In the genomic region with DNA sequence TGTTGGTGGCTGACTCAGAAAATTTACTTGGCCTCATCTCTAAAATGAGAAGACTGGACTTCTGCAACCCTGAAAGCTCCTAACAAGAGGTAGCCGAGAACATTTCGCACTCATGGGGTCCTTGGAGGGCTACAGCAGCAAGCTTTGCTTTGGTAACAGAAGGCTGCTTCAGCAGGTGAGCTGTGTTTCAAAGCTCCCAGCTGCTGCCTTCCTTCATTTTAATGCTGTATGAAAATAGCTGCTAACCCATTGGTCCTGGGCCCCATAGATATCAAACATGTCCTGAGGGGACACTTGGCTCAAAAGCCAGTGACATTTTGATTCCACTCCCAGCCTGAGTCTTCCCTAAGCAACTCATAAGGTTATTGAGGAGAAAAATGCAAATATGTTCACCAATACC, we compare ENCODE assay signal across 21 cellular contexts. TPM values are rescaled to one million over a fixed set of nuclear protein-coding genes. Genes with fewer than 3 reads are reported as not detected.
DNase-seq lines count a peak whose midpoint lies in the region; ATAC-seq, FAIRE-seq and TF ChIP-seq lines count a peak whose summit lies in the region.
"Had no signal": no experiment of that assay in that cellular context is flagged by ENCODE, and none has a peak within 500 bp of the region (broad histone marks: within the 10 kb centered on the region; RNA-seq: fewer than 3 reads in every experiment).

No MANE protein-coding gene starts in this region.

- intact Hi-C loops in IMR-90 (cut with micrococcal nuclease) = no loop called here

- ATAC-seq in IMR-90 (ENCODE audit: low read depth) (no peak), SK-N-SH treated with all-trans-retinoic acid at 6 μM for 48 hours (no peak; the same call in 2 of the 3 replicates)
- no peak for ATAC-seq in stimulated activated memory B cell treated with anti-CD40 and anti-IgM and Interleukin-4, amounts not matched to agents 10 μg/mL and 1 μg/mL and 100 μg/mL, for 72 hours

- CTCF ChIA-PET in IMR-90 (lab: Yijun Ruan, JAX) = no interaction called here
- CTCF ChIA-PET in H1 (lab: Charles Lee; ENCODE audit: partially characterized antibody) = interaction anchor here (1.5 to 1.7 kb wide), 3 partner anchors 9 to 11 kb away, joined by 3 to 10 read pairs (median 6); no protein-coding TSS in a partner anchor

- POLR2A ChIA-PET in IMR-90 (lab: Charles Lee; ENCODE audit: unreplicated experiment) = interaction anchor here (0.6 kb wide), 1 partner anchor 198 kb away, joined by 3 read pairs; no protein-coding TSS in a partner anchor
- POLR2A ChIA-PET in H1 (lab: Charles Lee; ENCODE audit: partially characterized antibody) = interaction anchor here (1.2 to 1.5 kb wide), 2 partner anchors 9 to 188 kb away, joined by 3 read pairs; no protein-coding TSS in a partner anchor

- H3K14ac ChIP-seq in IMR-90 (replicated peaks; ENCODE audit: low read depth, low read length) (no peak overlapping the region), H1 (ENCODE audit: insufficient read length) (no peak overlapping the region)

- H3K27me3 Mint-ChIP-seq in progenitor cell of endocrine pancreas = no peaks in the 10 kb centered on the region
- no peaks in the 10 kb centered on the region for H3K27me3 Mint-ChIP-seq in stimulated activated memory B cell treated with anti-CD40 and anti-IgM and Interleukin-4, amounts not matched to agents 10 μg/mL and 1 μg/mL and 100 μg/mL, for 72 hours
- H3K27me3 Mint-ChIP-seq: CD4-positive, alpha-beta T cell had no signal

- TF ChIP-seq POLR2A in IMR-90 (IDR thresholded peaks at IDR 0.05; ENCODE audit: low read depth, low read length) (no peak), H1 (IDR thresholded peaks at IDR 0.05; ENCODE audit: control extremely low read depth in 1 of 2, low read depth in 2 of 2, low read length in 2 of 2) (no peak)

- H3K23ac ChIP-seq in IMR-90 (ENCODE audit: low read depth, low read length) = no peak overlapping the region
- no peak overlapping the region for H3K23ac ChIP-seq in H1 (ENCODE audit: insufficient read length)

- no peak overlapping the region for H2BK20ac ChIP-seq in IMR-90 (ENCODE audit: low read depth, low read length)
- H2BK20ac ChIP-seq in H1 (ENCODE audit: low read length) = no peak overlapping the region

- H2AK5ac ChIP-seq in IMR-90 (ENCODE audit: low read depth, low read length) (no peak overlapping the region), H1 (ENCODE audit: low read depth, low read length) (0 out of 2 replicates have a peak overlapping the region, but pooled peaks have one; percentile 24)

- no CpG with 5 or more reads among the region's 2 CpGs for WGBS in IMR-90 (ENCODE audit: extremely low coverage in 2 of 2, insufficient read length in 1 of 2), 2 experiments
- WGBS in H1 (ENCODE audit: extremely low coverage in 1 of 2, insufficient coverage in 1 of 2, insufficient read length in 1 of 2, insufficient replicate concordance in 2 of 2, low coverage in 1 of 2, low lambda C conversion rate in 2 of 2, missing lambda C conversion rate in 1 of 2), 2 experiments = 92% methylated on average over 2 of the region's 2 CpGs; no CpG with 5 or more reads in 1 of the 2 experiments
- 94 to 100% methylated on average over 2 of the region's 2 CpGs for WGBS in GM23248 (ENCODE audit: low coverage in 1 of 2, low lambda C conversion rate in 2 of 2, missing lambda C conversion rate in 2 of 2), 2 experiments

- no peak for FAIRE-seq in H1 (lab: Jason Lieb, UNC)
- FAIRE-seq: A549, GM12891, GM18507 had no signal

- H4K8ac ChIP-seq in IMR-90 (ENCODE audit: low read depth in 2 of 2, low read length in 2 of 2) (no peak overlapping the region), H1 (ENCODE audit: extremely low read depth, insufficient read depth, low read length) (no peak overlapping the region)

- H3K23me2 ChIP-seq in H1 (ENCODE audit: low read depth, low read length) = no peaks in the 10 kb centered on the region

- H3K4me3 ChIP-seq in IMR-90 (ENCODE audit: insufficient read depth, low read depth, low read length) (no peak overlapping the region), H1 (ENCODE audit: extremely low read depth in 1 of 4, insufficient read depth in 2 of 4, low read depth in 3 of 4, low read length in 4 of 4) (no peak overlapping the region), GM23248 (no peak overlapping the region)
- H3K4me3 ChIP-seq: A549; BLaER1 treated with 17β-estradiol and CSF1 and Interleukin-3, amounts not matched to agents 10 nM and 100 nM had no signal

- H2AK9ac ChIP-seq in IMR-90 (replicated peaks; ENCODE audit: low read depth, low read length, poor library complexity) = no peak overlapping the region

- H3K27ac Mint-ChIP-seq in progenitor cell of endocrine pancreas = peak overlapping the region; percentile 37
- no peak overlapping the region for H3K27ac Mint-ChIP-seq in stimulated activated memory B cell treated with anti-CD40 and anti-IgM and Interleukin-4, amounts not matched to agents 10 μg/mL and 1 μg/mL and 100 μg/mL, for 72 hours
- H3K27ac Mint-ChIP-seq: CD4-positive, alpha-beta T cell; CD8-positive, alpha-beta memory T cell; H9 had no signal

- dilution Hi-C loops in IMR-90 (cut with HindIII; ENCODE audit: low sequenced_read_pairs, unreplicated experiment) = no loop called here

- H2BK5ac ChIP-seq in IMR-90 (ENCODE audit: low read depth, low read length, poor library complexity, severe bottlenecking) (no peak overlapping the region), H1 (ENCODE audit: low read depth, low read length) (no peak overlapping the region)

- H3K27ac ChIP-seq in IMR-90 (ENCODE audit: insufficient read depth, low read length) = no peak overlapping the region
- no peak overlapping the region for H3K27ac ChIP-seq in H1 (ENCODE audit: low read depth, low read length)
- no peak overlapping the region for H3K27ac ChIP-seq in GM23248
- H3K27ac ChIP-seq: A549; BLaER1 treated with 17β-estradiol and CSF1 and Interleukin-3, amounts not matched to agents 10 nM and 100 nM had no signal

- H3K4me1 ChIP-seq in IMR-90 (ENCODE audit: control insufficient read depth, insufficient read depth, low read length) (no peaks in the 10 kb centered on the region), H1 (replicated peaks in 1 of 4; ENCODE audit: control insufficient read depth in 3 of 4, insufficient read depth in 4 of 4, low read length in 3 of 4) (no peaks in the 10 kb centered on the region), GM23248 (ENCODE audit: insufficient read depth) (no peaks in the 10 kb centered on the region)
- H3K4me1 ChIP-seq: A549, BE2C had no signal

- H3K9me2 ChIP-seq in GM23248 (ENCODE audit: insufficient read depth) = no peaks in the 10 kb centered on the region

- no TSS peak for BruUV-seq in IMR-90 (replicated peaks; lab: Mats Ljungman, UMichigan)

- no peaks in the 10 kb centered on the region for H3F3A ChIP-seq in GM23248 (ENCODE audit: insufficient read depth)

- no peak overlapping the region for H3K4me3 Mint-ChIP-seq in progenitor cell of endocrine pancreas (ENCODE audit: low read depth)
- no peak overlapping the region for H3K4me3 Mint-ChIP-seq in stimulated activated memory B cell treated with anti-CD40 and anti-IgM and Interleukin-4, amounts not matched to agents 10 μg/mL and 1 μg/mL and 100 μg/mL, for 72 hours
- H3K4me3 Mint-ChIP-seq: CD14-positive monocyte; CD4-positive, alpha-beta T cell; CD8-positive, alpha-beta memory T cell; H9 had no signal

- H3K4ac ChIP-seq in IMR-90 (ENCODE audit: low read depth, low read length) (no peak overlapping the region), H1 (replicated peaks; ENCODE audit: insufficient read length, low read depth, low read length) (no peak overlapping the region)

- H3K36me3 ChIP-seq in IMR-90 (ENCODE audit: control insufficient read depth, insufficient read depth, low read length) = no peaks in the 10 kb centered on the region
- H3K36me3 ChIP-seq in H1 (ENCODE audit: control insufficient read depth in 2 of 4, insufficient read depth in 4 of 4, low read length in 3 of 4) = no peaks in the 10 kb centered on the region
- no peaks in the 10 kb centered on the region for H3K36me3 ChIP-seq in GM23248 (ENCODE audit: low read depth)
- H3K36me3 ChIP-seq: BE2C; BLaER1 treated with 17β-estradiol and CSF1 and Interleukin-3, amounts not matched to agents 10 nM and 100 nM had no signal

- TF ChIP-seq EP300 in H1 (IDR thresholded peaks at IDR 0.05; ENCODE audit: borderline replicate concordance in 1 of 2, low read depth in 2 of 2, low read length in 2 of 2) = no peak

- in situ Hi-C loops in IMR-90 (cut with MboI; ENCODE audit: low sequenced_read_pairs) = no loop called here
- in situ Hi-C loops in GM23248 (cut with MboI) = no loop called here

- DNase-seq in IMR-90 (no peak), H1 (ENCODE audit: low read depth in 1 of 2, low spot score in 2 of 2) (no peak), progenitor cell of endocrine pancreas (ENCODE audit: low spot score, unreplicated experiment) (no peak), GM23248 (no peak)
- DNase-seq: 8988T; ACHN; AML-193; BE2C; CD4-positive, alpha-beta T cell; CD8-positive, alpha-beta memory T cell; DMS53; DMS79 treated with DMSO at 0.1 percent for 48 hours; GF-D8; H9 had no signal

- H2BK12ac ChIP-seq in H1 (ENCODE audit: low read depth, low read length) = no peak overlapping the region

- H3K9me1 ChIP-seq in IMR-90 (ENCODE audit: insufficient read depth, low read length) = no peaks in the 10 kb centered on the region

- H4K5ac ChIP-seq in IMR-90 (ENCODE audit: low read depth, low read length) (no peak overlapping the region), H1 (ENCODE audit: insufficient read length, low read depth, low read length) (no peak overlapping the region)

- no peaks in the 10 kb centered on the region for H3K9me3 Mint-ChIP-seq in progenitor cell of endocrine pancreas (ENCODE audit: low read depth)
- no peaks in the 10 kb centered on the region for H3K9me3 Mint-ChIP-seq in stimulated activated memory B cell treated with anti-CD40 and anti-IgM and Interleukin-4, amounts not matched to agents 10 μg/mL and 1 μg/mL and 100 μg/mL, for 72 hours
- H3K9me3 Mint-ChIP-seq: CD4-positive, alpha-beta T cell; H9 had no signal

- H3K4me2 ChIP-seq in IMR-90 (ENCODE audit: low read depth, low read length) = no peak overlapping the region
- no peak overlapping the region for H3K4me2 ChIP-seq in H1 (ENCODE audit: insufficient read depth in 1 of 2, low read depth in 2 of 2, low read length in 2 of 2)
- H3K4me2 ChIP-seq in GM23248 (ENCODE audit: unreplicated experiment) = no peak overlapping the region
- H3K4me2 ChIP-seq: A549; BLaER1 treated with 17β-estradiol and CSF1 and Interleukin-3, amounts not matched to agents 10 nM and 100 nM had no signal

- H2BK15ac ChIP-seq in IMR-90 (ENCODE audit: low read depth, low read length) = no peak overlapping the region
- no peak overlapping the region for H2BK15ac ChIP-seq in H1 (ENCODE audit: low read length)

- no peak overlapping the region for H3K18ac ChIP-seq in IMR-90 (ENCODE audit: low read depth, low read length)
- H3K18ac ChIP-seq in H1 (ENCODE audit: extremely low read depth, low read length) = no peak overlapping the region; the same call in 1 of the 2 replicates

- H4K91ac ChIP-seq in IMR-90 (ENCODE audit: insufficient read depth, low read depth, low read length) (no peak overlapping the region), H1 (replicated peaks; ENCODE audit: insufficient read length, low read length) (no peak overlapping the region)

- H3K9me3 ChIP-seq in IMR-90 (ENCODE audit: control insufficient read depth, insufficient read depth, low read length) = no peaks in the 10 kb centered on the region
- H3K9me3 ChIP-seq in H1 (ENCODE audit: insufficient read depth in 2 of 2, low read depth in 1 of 2, low read length in 1 of 2) = no peaks in the 10 kb centered on the region
- no peaks in the 10 kb centered on the region for H3K9me3 ChIP-seq in GM23248 (ENCODE audit: low read depth)
- H3K9me3 ChIP-seq: A549, BE2C had no signal

- no peak overlapping the region for H2BK120ac ChIP-seq in IMR-90 (ENCODE audit: low read depth, low read length)
- no peak overlapping the region for H2BK120ac ChIP-seq in H1 (replicated peaks; ENCODE audit: low read depth, low read length)

- no peak overlapping the region for H3K9ac ChIP-seq in IMR-90 (ENCODE audit: low read depth, low read length)
- no peak overlapping the region for H3K9ac ChIP-seq in H1 (replicated peaks in 1 of 4; ENCODE audit: extremely low read depth in 1 of 4, low read depth in 3 of 4, low read length in 3 of 4)
- H3K9ac ChIP-seq in GM23248 = no peak overlapping the region
- H3K9ac ChIP-seq: BLaER1 treated with 17β-estradiol and CSF1 and Interleukin-3, amounts not matched to agents 10 nM and 100 nM had no signal

- H4K20me1 ChIP-seq in IMR-90 (ENCODE audit: insufficient read depth, low read length) = no peaks in the 10 kb centered on the region
- no peaks in the 10 kb centered on the region for H4K20me1 ChIP-seq in H1 (replicated peaks in 1 of 2; ENCODE audit: control insufficient read depth in 1 of 2, insufficient read depth in 2 of 2, low read length in 2 of 2)
- no peaks in the 10 kb centered on the region for H4K20me1 ChIP-seq in GM23248 (ENCODE audit: insufficient read depth)
- H4K20me1 ChIP-seq: BLaER1 treated with 17β-estradiol and CSF1 and Interleukin-3, amounts not matched to agents 10 nM and 100 nM had no signal

- H2AFZ ChIP-seq in IMR-90 (replicated peaks; ENCODE audit: low read length, poor library complexity) (peak overlapping the region; percentile 26), H1 (ENCODE audit: low read length) (no peak overlapping the region), GM23248 (no peak overlapping the region)

- H3K36me3 Mint-ChIP-seq in progenitor cell of endocrine pancreas (ENCODE audit: insufficient read depth) = no peaks in the 10 kb centered on the region
- no peaks in the 10 kb centered on the region for H3K36me3 Mint-ChIP-seq in stimulated activated memory B cell treated with anti-CD40 and anti-IgM and Interleukin-4, amounts not matched to agents 10 μg/mL and 1 μg/mL and 100 μg/mL, for 72 hours
- H3K36me3 Mint-ChIP-seq: CD14-positive monocyte; CD8-positive, alpha-beta memory T cell had no signal

- TF ChIP-seq CTCF in IMR-90 (conservative IDR thresholded peaks at IDR 0.05; ENCODE audit: low read depth, low read length) (no peak), H1 (IDR thresholded peaks at IDR 0.05; ENCODE audit: control extremely low read depth in 1 of 3, insufficient read depth in 1 of 3, low read depth in 1 of 3, low read length in 3 of 3) (no peak), progenitor cell of endocrine pancreas (IDR thresholded peaks at IDR 0.05; ENCODE audit: unreplicated experiment) (no peak)

- no peak overlapping the region for H3K56ac ChIP-seq in IMR-90 (ENCODE audit: extremely low read depth, insufficient read depth, low read length)
- H3K56ac ChIP-seq in H1 (replicated peaks; ENCODE audit: insufficient read length, low read depth, low read length) = no peak overlapping the region

- H3K4me1 Mint-ChIP-seq in progenitor cell of endocrine pancreas (ENCODE audit: low read depth) = no peaks in the 10 kb centered on the region
- no peaks in the 10 kb centered on the region for H3K4me1 Mint-ChIP-seq in stimulated activated memory B cell treated with anti-CD40 and anti-IgM and Interleukin-4, amounts not matched to agents 10 μg/mL and 1 μg/mL and 100 μg/mL, for 72 hours

- no peaks in the 10 kb centered on the region for H3K79me2 ChIP-seq in H1 (ENCODE audit: control insufficient read depth in 1 of 2, insufficient read depth in 2 of 2, low read length in 2 of 2)
- H3K79me2 ChIP-seq in GM23248 (ENCODE audit: insufficient read depth) = no peaks in the 10 kb centered on the region

- H3K27me3 ChIP-seq in IMR-90 (ENCODE audit: control insufficient read depth, insufficient read depth, low read length) (no peaks in the 10 kb centered on the region), H1 (replicated peaks in 1 of 4; ENCODE audit: control insufficient read depth in 3 of 4, extremely low read depth in 1 of 4, insufficient read depth in 3 of 4, low read length in 3 of 4) (no peaks in the 10 kb centered on the region), GM23248 (replicated peaks; ENCODE audit: insufficient read depth) (no peaks in the 10 kb centered on the region)
- H3K27me3 ChIP-seq: BE2C; BLaER1 treated with 17β-estradiol and CSF1 and Interleukin-3, amounts not matched to agents 10 nM and 100 nM had no signal

- no peaks in the 10 kb centered on the region for H3K79me1 ChIP-seq in IMR-90 (ENCODE audit: low read depth in 1 of 2, low read length in 2 of 2)
- H3K79me1 ChIP-seq in H1 (ENCODE audit: low read depth, low read length) = no peaks in the 10 kb centered on the region

- TF ChIP-seq RAD21 in IMR-90 (IDR thresholded peaks at IDR 0.05; ENCODE audit: low read length) (no peak), H1 (IDR thresholded peaks at IDR 0.05 in 1 of 2, conservative IDR thresholded peaks at IDR 0.05 in 1 of 2; ENCODE audit: low read depth in 2 of 2, low read length in 2 of 2) (no peak)

RNA-seq across cellular contexts. Expression of a gene that starts 14.3 kb away (rescaled TPM):
- total RNA-seq in IMR-90 (2012; rRNA removed) (30.5 and 47.8 TPM in 2 replicates), progenitor cell of endocrine pancreas (47.2 and 50.4 TPM in 2 replicates)
- polyA plus RNA-seq in IMR-90 (2012; rRNA removed) (36.0 and 54.4 TPM in 2 replicates), H1 (2011; rRNA removed) (72.5 and 73.5 TPM in 2 replicates), GM23248 (2016; fragmentation: Nextera tagmentation; extraction: Ambion mirVana) (135 and 136 TPM in 2 replicates)
- polyA plus RNA-seq in IMR-90 (2012; cell fraction: cytosol; rRNA removed) = 95.4 and 113 TPM in 2 replicates
- 33.6 and 35.6 TPM in 2 replicates for polyA plus RNA-seq in IMR-90 (2012; cell fraction: nucleus; rRNA removed; ENCODE audit: low replicate concordance)
- 84.0 and 86.8 TPM in 2 replicates for total RNA-seq in H1 (2021; fragmentation: NEBNext Ultra II Directional; extraction: Animal tissue kit (Norgen Biotek cat#: 25700))
- 70.0 TPM for polyA plus RNA-seq in H1 (2011; cell fraction: cytosol; rRNA removed)
- 43.4 TPM for polyA plus RNA-seq in H1 (2011; cell fraction: nucleus; rRNA removed)
- polyA plus RNA-seq in H1 (2012, experiment 1 of 2) = 67.3 to 74.4 TPM (median 68.6 TPM) in 4 replicates
- 19.9 TPM for polyA plus RNA-seq in H1 (2012, experiment 2 of 2)
- polyA plus RNA-seq in H1 (2013, experiment 1 of 2) = 63.5 TPM
- 67.7 TPM for polyA plus RNA-seq in H1 (2013, experiment 2 of 2)
- 19.5 and 25.0 TPM in 2 replicates for polyA minus RNA-seq in H1 (2011; rRNA and poly(A)+ RNA removed)
- polyA minus RNA-seq in H1 (2011; cell fraction: cytosol; rRNA and poly(A)+ RNA removed) = 26.3 TPM
- polyA minus RNA-seq in H1 (2011; cell fraction: nucleus; rRNA and poly(A)+ RNA removed) = 29.2 TPM
- total RNA-seq in GM23248 (2014; rRNA removed; shearing (Covaris generic)) = 66.0 and 96.1 TPM in 2 replicates

RNA-seq across cellular contexts. Expression of a gene that starts 38.3 kb away (rescaled TPM):
- under 0.01 TPM in 1 of 2 replicates, not detected in the other for total RNA-seq in IMR-90 (2012; rRNA removed)
- polyA plus RNA-seq in IMR-90 (2012; rRNA removed) = 0.14 TPM in 1 of 2 replicates, not detected in the other
- polyA plus RNA-seq in IMR-90 (2012; cell fraction: cytosol; rRNA removed) = 0.03 and 0.18 TPM in 2 replicates
- polyA plus RNA-seq in IMR-90 (2012; cell fraction: nucleus; rRNA removed; ENCODE audit: low replicate concordance) = 0.07 and 0.28 TPM in 2 replicates
- total RNA-seq in H1 (2021; fragmentation: NEBNext Ultra II Directional; extraction: Animal tissue kit (Norgen Biotek cat#: 25700)) = 0.52 and 1.1 TPM in 2 replicates
- 0.61 and 1.4 TPM in 2 replicates for polyA plus RNA-seq in H1 (2011; rRNA removed)
- 1.5 TPM for polyA plus RNA-seq in H1 (2011; cell fraction: cytosol; rRNA removed)
- 0.97 TPM for polyA plus RNA-seq in H1 (2011; cell fraction: nucleus; rRNA removed)
- polyA plus RNA-seq in H1 (2012, experiment 1 of 2) = 0.63 to 1.6 TPM (median 1.2 TPM) in 4 replicates
- polyA plus RNA-seq in H1 (2012, experiment 2 of 2) = 0.28 TPM
- 1.3 TPM for polyA plus RNA-seq in H1 (2013, experiment 1 of 2)
- polyA plus RNA-seq in H1 (2013, experiment 2 of 2) = 1.5 TPM
- 0.79 and 1.3 TPM in 2 replicates for polyA minus RNA-seq in H1 (2011; rRNA and poly(A)+ RNA removed)
- 1.0 TPM for polyA minus RNA-seq in H1 (2011; cell fraction: cytosol; rRNA and poly(A)+ RNA removed)
- polyA minus RNA-seq in H1 (2011; cell fraction: nucleus; rRNA and poly(A)+ RNA removed) = 1.6 TPM
- total RNA-seq in progenitor cell of endocrine pancreas = 0.98 and 1.4 TPM in 2 replicates
- total RNA-seq in GM23248 (2014; rRNA removed; shearing (Covaris generic)) = 38.2 and 48.8 TPM in 2 replicates
- 42.5 and 43.2 TPM in 2 replicates for polyA plus RNA-seq in GM23248 (2016; fragmentation: Nextera tagmentation; extraction: Ambion mirVana)
- total RNA-seq: CD4-positive, alpha-beta T cell had no signal
- polyA plus RNA-seq: CD8-positive, alpha-beta memory T cell had no signal

Comparison
In these comparisons a context has a peak if more than half of its experiments do, and no peak if none do; other contexts are left out.
1. RNA of a gene that starts 38.3 kb away (total RNA-seq): 38.2 to 48.8 TPM in GM23248; 0.52 to 1.1 TPM in H1, 0.98 to 1.4 TPM in progenitor cell of endocrine pancreas and under 0.01 TPM in IMR-90; every median in the first group is over 10 times any median in the second.